ENCODE assay signal across 10 cellular contexts in genomic region chr12:115771065-115771464, GRCh38.
DNase-seq lines count a peak whose midpoint lies in the region; ATAC-seq and TF ChIP-seq lines count a peak whose summit lies in the region.
"Had no signal": no experiment of that assay in that cellular context is flagged by ENCODE, and none has a peak within 500 bp of the region (broad histone marks: within the 10 kb centered on the region; RNA-seq: fewer than 3 reads in every experiment).

No MANE protein-coding gene starts in this region.

- intact Hi-C loops in Right ventricle myocardium superior (cut with DNase I), result no loop called here
- intact Hi-C loops in thyroid gland (cut with DNase I), result no loop called here

- H3K36me3 Mint-ChIP-seq in activated T-cell treated with anti-CD3 and anti-CD28 coated beads, Interleukin-2, amount 50 U/mL, for 24 hours (ENCODE audit: low read depth), result no peaks in the 10 kb centered on the region

- peaks cover 3% of the 10 kb centered on the region for H3K27me3 Mint-ChIP-seq in activated T-cell treated with anti-CD3 and anti-CD28 coated beads, Interleukin-2, amount 50 U/mL, for 24 hours

- H3K27ac Mint-ChIP-seq in activated T-cell treated with anti-CD3 and anti-CD28 coated beads, Interleukin-2, amount 50 U/mL, for 24 hours, result no peak overlapping the region

- H3K27me3 ChIP-seq in right atrium auricular region, result no peaks in the 10 kb centered on the region
- H3K27me3 ChIP-seq in thyroid gland, result no peaks in the 10 kb centered on the region

- H3K4me3 Mint-ChIP-seq in activated T-cell treated with anti-CD3 and anti-CD28 coated beads, Interleukin-2, amount 50 U/mL, for 24 hours, result no peak overlapping the region

- WGBS in thyroid gland, 2 donors, result 48 to 55% methylated on average over 2 of the region's 2 CpGs

- peaks cover 0 to 6% of the 10 kb centered on the region in 2 donors for H3K9me3 ChIP-seq in right atrium auricular region
- no peaks in the 10 kb centered on the region for H3K9me3 ChIP-seq in thyroid gland
- H3K9me3 ChIP-seq: gastrocnemius medialis had no signal

- peak in 1 of 2 donors; percentile 18 for TF ChIP-seq CTCF in right atrium auricular region (IDR thresholded peaks at IDR 0.05)
- peak; percentile 9 for TF ChIP-seq CTCF in fibroblast of mammary gland (conservative IDR thresholded peaks at IDR 0.05; ENCODE audit: control insufficient read depth, insufficient read depth, low read depth, low read length)
- TF ChIP-seq CTCF in thyroid gland (IDR thresholded peaks at IDR 0.05), result peak in 4 of 6 experiments; percentile 3 to 32 (median 26)

- H3K4me3 ChIP-seq in right atrium auricular region, result no peak overlapping the region
- H3K4me3 ChIP-seq in fibroblast of mammary gland (ENCODE audit: control insufficient read depth, low read depth, low read length), result no peak overlapping the region
- H3K4me3 ChIP-seq in thyroid gland (replicated peaks in 1 of 3), result no peak overlapping the region
- H3K4me3 ChIP-seq: gastrocnemius medialis had no signal

- no peak for DNase-seq in Right ventricle myocardium superior
- no peak for DNase-seq in right atrium auricular region (ENCODE audit: low spot score)
- DNase-seq in NCI-H82 treated with DMSO at 0.1 percent for 48 hours (lab: John Stamatoyannopoulos, UW; ENCODE audit: unreplicated experiment), result peak; percentile 5
- DNase-seq in fibroblast of mammary gland (ENCODE audit: low read depth), result peak; percentile 12
- DNase-seq in thyroid gland, result peak; percentile 33 to 35
- DNase-seq in activated CD8-positive, alpha-beta memory T cell treated with anti-CD3 and anti-CD28 coated beads, Interleukin-2, amount 50 U/mL, for 4 hours, result no peak
- no peak for DNase-seq in activated T-cell treated with anti-CD3 and anti-CD28 coated beads, Interleukin-2, amount 50 U/mL, for 24 hours
- DNase-seq in hypothalamus (lab: John Stamatoyannopoulos, UW), result no peak
- DNase-seq: gastrocnemius medialis; stimulated activated CD8-positive, alpha-beta memory T cell treated with anti-CD3 and anti-CD28 coated beads, Interleukin-4, amount 100 ng/mL, for 48 hours had no signal

- no peaks in the 10 kb centered on the region for H3K4me1 ChIP-seq in right atrium auricular region
- H3K4me1 ChIP-seq in thyroid gland, result peaks cover 5 to 13% of the 10 kb centered on the region in 2 donors
- H3K4me1 ChIP-seq: gastrocnemius medialis had no signal

- H3K36me3 ChIP-seq in right atrium auricular region (no peaks in the 10 kb centered on the region), thyroid gland (no peaks in the 10 kb centered on the region)
- H3K36me3 ChIP-seq: gastrocnemius medialis had no signal

- no peak overlapping the region for H3K27ac ChIP-seq in right atrium auricular region
- H3K27ac ChIP-seq in thyroid gland, result no peak overlapping the region
- H3K27ac ChIP-seq: gastrocnemius medialis had no signal

- no peaks in the 10 kb centered on the region for H3K9me3 Mint-ChIP-seq in activated T-cell treated with anti-CD3 and anti-CD28 coated beads, Interleukin-2, amount 50 U/mL, for 24 hours

- TF ChIP-seq POLR2A in thyroid gland (IDR thresholded peaks at IDR 0.05), result no peak

- H3K4me1 Mint-ChIP-seq in activated T-cell treated with anti-CD3 and anti-CD28 coated beads, Interleukin-2, amount 50 U/mL, for 24 hours (ENCODE audit: low read depth), result no peaks in the 10 kb centered on the region

- peak; percentile 52 for ATAC-seq in Right ventricle myocardium superior (ENCODE audit: poor library complexity)
- ATAC-seq: gastrocnemius medialis had no signal

Comparison
In these comparisons a context has a peak if more than half of its experiments do, and no peak if none do; other contexts are left out.
1. DNase-seq: peak in NCI-H82 treated with DMSO at 0.1 percent for 48 hours (single experiment), fibroblast of mammary gland (single experiment) and thyroid gland (2 of 2); none in Right ventricle myocardium superior (single experiment), right atrium auricular region (single experiment), activated CD8-positive, alpha-beta memory T cell treated with anti-CD3 and anti-CD28 coated beads, Interleukin-2, amount 50 U/mL, for 4 hours (single experiment), activated T-cell treated with anti-CD3 and anti-CD28 coated beads, Interleukin-2, amount 50 U/mL, for 24 hours (single experiment) and hypothalamus (0 of 51).